Comparison of ENCODE assay signal across 7 cellular contexts in genomic region chr2:234446404-234447076, GRCh38. TPM values are rescaled to one million over a fixed set of nuclear protein-coding genes. Genes with fewer than 3 reads are reported as not detected.
A peak's percentile ranks its signal among the peaks of the same experiment; 100 is the strongest.
DNase-seq lines count a peak whose midpoint lies in the region; ATAC-seq, FAIRE-seq and TF ChIP-seq lines count a peak whose summit lies in the region.

No MANE protein-coding gene starts in this region.

- no peak for TF ChIP-seq POLR2A in esophagus muscularis mucosa (IDR thresholded peaks at IDR 0.05; ENCODE audit: low read depth)

- WGBS in esophagus muscularis mucosa = 85% methylated on average over 18 of the region's 18 CpGs
- 34 to 52% (median 48%) methylated on average over 17 to 18 of the region's 18 CpGs for WGBS in small intestine, 3 donors

- no peak for TF ChIP-seq EP300 in esophagus muscularis mucosa (IDR thresholded peaks at IDR 0.05)

- peaks cover 56% of the 10 kb centered on the region for H3K36me3 Mint-ChIP-seq in activated CD8-positive, alpha-beta T cell treated with anti-CD3 and anti-CD28 coated beads for 36 hours (ENCODE audit: low read depth)

- H3K27ac Mint-ChIP-seq in activated CD8-positive, alpha-beta T cell treated with anti-CD3 and anti-CD28 coated beads for 36 hours = peak overlapping the region; percentile 94

- H3K27me3 ChIP-seq in esophagus muscularis mucosa (no peaks in the 10 kb centered on the region), small intestine (ENCODE audit: control insufficient read depth in 2 of 2, insufficient read depth in 2 of 2, low read length in 2 of 2) (no peaks in the 10 kb centered on the region)

- intact Hi-C loops in activated CD8-positive, alpha-beta T cell treated with anti-CD3 and anti-CD28 coated beads for 36 hours (cut with micrococcal nuclease) = no loop called here
- intact Hi-C loops in esophagus muscularis mucosa (cut with DNase I) = no loop called here

- peak; percentile 99 for ATAC-seq in GM19452 (IDR thresholded peaks at IDR 0.05; ENCODE audit: unreplicated experiment)
- ATAC-seq in HG03460 (IDR thresholded peaks at IDR 0.05; ENCODE audit: unreplicated experiment) = peak; percentile 92
- peak; percentile 94 for ATAC-seq in activated CD8-positive, alpha-beta T cell treated with anti-CD3 and anti-CD28 coated beads for 36 hours

- H3K27me3 Mint-ChIP-seq in activated CD8-positive, alpha-beta T cell treated with anti-CD3 and anti-CD28 coated beads for 36 hours = no peaks in the 10 kb centered on the region

- POLR2A ChIA-PET in activated CD8-positive, alpha-beta T cell treated with anti-CD3 and anti-CD28 coated beads for 36 hours (lab: Charles Lee) = interaction anchor here (0.8 to 3.1 kb wide), 18 partner anchors 8 to 156 kb away, joined by 3 to 19 read pairs (median 6); partner anchors contain the start of gene ARL4C

- H3K36me3 ChIP-seq in esophagus muscularis mucosa (no peaks in the 10 kb centered on the region), small intestine (ENCODE audit: control insufficient read depth in 2 of 2, insufficient read depth in 2 of 2, low read length in 2 of 2) (no peaks in the 10 kb centered on the region)

- H3K27ac ChIP-seq in esophagus muscularis mucosa (replicated peaks in 1 of 4) (peak overlapping the region in 3 of 4 donors; percentile 55 to 60 (median 57)), small intestine (ENCODE audit: low read depth in 1 of 2, low read length in 1 of 2) (peak overlapping the region; percentile 9 to 87)

- H3K9me3 ChIP-seq in esophagus muscularis mucosa (no peaks in the 10 kb centered on the region), small intestine (ENCODE audit: control insufficient read depth, low read depth) (no peaks in the 10 kb centered on the region)

- peak; percentile 90 for DNase-seq in activated CD8-positive, alpha-beta T cell treated with anti-CD3 and anti-CD28 coated beads for 36 hours
- DNase-seq in esophagus muscularis mucosa (ENCODE audit: extremely low spot score) (peak; percentile 93), small intestine (peak; percentile 72), NCI-H1694 treated with DMSO at 0.1 percent for 48 hours (lab: John Stamatoyannopoulos, UW) (no peak), NCI-H774 (lab: John Stamatoyannopoulos, UW) (no peak)

- peaks cover 71% of the 10 kb centered on the region for H3K4me1 Mint-ChIP-seq in activated CD8-positive, alpha-beta T cell treated with anti-CD3 and anti-CD28 coated beads for 36 hours (ENCODE audit: low read depth)

- peak overlapping the region; percentile 55 for H3K4me3 Mint-ChIP-seq in activated CD8-positive, alpha-beta T cell treated with anti-CD3 and anti-CD28 coated beads for 36 hours

- TF ChIP-seq CTCF in activated CD8-positive, alpha-beta T cell treated with anti-CD3 and anti-CD28 coated beads for 36 hours (IDR thresholded peaks at IDR 0.05) = no peak
- TF ChIP-seq CTCF in esophagus muscularis mucosa (IDR thresholded peaks at IDR 0.05) = no peak

- CTCF ChIA-PET in activated CD8-positive, alpha-beta T cell treated with anti-CD3 and anti-CD28 coated beads for 36 hours (lab: Charles Lee) = interaction anchor here (1.1 to 3.2 kb wide), 7 partner anchors 10 to 158 kb away, joined by 3 to 10 read pairs (median 4); no protein-coding TSS in a partner anchor

- peaks cover 12 to 20% (median 17%) of the 10 kb centered on the region in 4 donors for H3K4me1 ChIP-seq in esophagus muscularis mucosa
- no peaks in the 10 kb centered on the region for H3K4me1 ChIP-seq in small intestine (ENCODE audit: control insufficient read depth in 2 of 2, insufficient read depth in 1 of 2, low read depth in 1 of 2, low read length in 1 of 2)

- no peak overlapping the region for H3K4me3 ChIP-seq in esophagus muscularis mucosa
- H3K4me3 ChIP-seq in small intestine (ENCODE audit: low read depth in 1 of 2, low read length in 2 of 2) = no peak overlapping the region

- H3K9me3 Mint-ChIP-seq in activated CD8-positive, alpha-beta T cell treated with anti-CD3 and anti-CD28 coated beads for 36 hours = peaks cover 14% of the 10 kb centered on the region

- FAIRE-seq in small intestine (lab: Jason Lieb, UNC) = no peak

RNA-seq across cellular contexts. Expression of gene ARL4C, which starts 50.3 kb away (rescaled TPM):
- 10 to 100 TPM; 44.8 to 45.1 TPM for total RNA-seq in activated CD8-positive, alpha-beta T cell treated with anti-CD3 and anti-CD28 coated beads for 36 hours
- total RNA-seq in esophagus muscularis mucosa = 10 to 100 TPM in 1 of 4 donors, 1 to 10 TPM in 3; 3.6 to 16.4 (median 5.4) TPM
- polyA plus RNA-seq in small intestine = 1 to 10 TPM; 1.3 to 6.3 (median 4.3) TPM

Comparison
In these comparisons a context has a peak if more than half of its experiments do, and no peak if none do; other contexts are left out.
1. DNase-seq: peak in activated CD8-positive, alpha-beta T cell treated with anti-CD3 and anti-CD28 coated beads for 36 hours (single experiment), esophagus muscularis mucosa (single experiment) and small intestine (single experiment); none in NCI-H1694 treated with DMSO at 0.1 percent for 48 hours (single experiment) and NCI-H774 (single experiment).
2. Peak in every context shown above with its lines, with median percentiles within 50 percentile points of each other: ATAC-seq.